In genomic region chr11:65654375-65655349, GRCh38 we compare ENCODE assay signal across 10 cellular contexts. TPM values are rescaled to one million over a fixed set of nuclear protein-coding genes. Genes with fewer than 3 reads are reported as not detected.
A peak's percentile ranks its signal among the peaks of the same experiment; 100 is the strongest.
DNase-seq lines count a peak whose midpoint lies in the region; ATAC-seq and TF ChIP-seq lines count a peak whose summit lies in the region.
"Had no signal": no experiment of that assay in that cellular context is flagged by ENCODE, and none has a peak within 500 bp of the region (broad histone marks: within the 10 kb centered on the region; RNA-seq: fewer than 3 reads in every experiment).

No MANE protein-coding gene starts in this region.

- H3K27ac ChIP-seq in CD4-positive, alpha-beta T cell (ENCODE audit: low read depth, low read length) = no peak overlapping the region
- H3K27ac ChIP-seq in coronary artery (peak overlapping the region in 1 of 2 donors; percentile 99), neuronal stem cell (replicated peaks; ENCODE audit: low read length) (no peak overlapping the region)

- no CpG with 5 or more reads among the region's 14 CpGs for WGBS in neuronal stem cell (ENCODE audit: extremely low coverage in 2 of 2, insufficient read length in 2 of 2, insufficient replicate concordance in 1 of 2), 2 donors

- peaks cover 41 to 68% of the 10 kb centered on the region in 2 donors for H3K36me3 ChIP-seq in neuronal stem cell (replicated peaks in 1 of 2; ENCODE audit: control insufficient read depth in 2 of 2, insufficient read depth in 2 of 2, low read length in 2 of 2)

- H3K4me3 Mint-ChIP-seq in CD4-positive, alpha-beta T cell = peak overlapping the region; percentile 61
- no peak overlapping the region for H3K4me3 Mint-ChIP-seq in HFFc6

- peaks cover 14 to 16% of the 10 kb centered on the region in 2 donors for H3K4me1 ChIP-seq in neuronal stem cell (ENCODE audit: control insufficient read depth in 2 of 2, insufficient read depth in 1 of 2, low read depth in 1 of 2, low read length in 2 of 2)

- H3K9me3 Mint-ChIP-seq in CD4-positive, alpha-beta T cell = no peaks in the 10 kb centered on the region
- no peaks in the 10 kb centered on the region for H3K9me3 Mint-ChIP-seq in HFFc6

- H3K18ac ChIP-seq in neuronal stem cell (ENCODE audit: low read length) = no peak overlapping the region

- TF ChIP-seq CTCF in CD4-positive, alpha-beta T cell (IDR thresholded peaks at IDR 0.05) = no peak
- TF ChIP-seq CTCF in HFFc6 (IDR thresholded peaks at IDR 0.05) (no peak), coronary artery (IDR thresholded peaks at IDR 0.05) (no peak)

- peaks cover 68% of the 10 kb centered on the region for H3K4me1 Mint-ChIP-seq in CD4-positive, alpha-beta T cell (ENCODE audit: low read depth)
- peaks cover 33% of the 10 kb centered on the region for H3K4me1 Mint-ChIP-seq in HFFc6 (ENCODE audit: low read depth)

- H3K9ac ChIP-seq in neuronal stem cell (ENCODE audit: low read depth, low read length, poor library complexity) = no peak overlapping the region

- H3K4ac ChIP-seq in neuronal stem cell (ENCODE audit: low read length) = no peak overlapping the region

- no peak overlapping the region for H4K8ac ChIP-seq in neuronal stem cell (ENCODE audit: low read depth, low read length)

- intact Hi-C loops in CD4-positive, alpha-beta T cell (cut with DNase I, micrococcal nuclease) = loop anchor here (5.0 kb wide), 2 partner anchors 37 to 112 kb away; partner anchors contain the start of gene PCNX3 (in 1 of the 2)

- no peak overlapping the region for H4K91ac ChIP-seq in neuronal stem cell (ENCODE audit: low read depth, low read length, poor library complexity)

- no peaks in the 10 kb centered on the region for H3K9me3 ChIP-seq in CD4-positive, alpha-beta T cell (ENCODE audit: control insufficient read depth, low read length)
- H3K9me3 ChIP-seq in neuronal stem cell (replicated peaks in 1 of 2; ENCODE audit: control insufficient read depth in 2 of 2, insufficient read depth in 1 of 2, low read depth in 1 of 2, low read length in 2 of 2) = no peaks in the 10 kb centered on the region

- H3K23ac ChIP-seq in neuronal stem cell (ENCODE audit: low read depth, low read length, poor library complexity) = peak overlapping the region; percentile 3

- H3K27ac Mint-ChIP-seq in CD4-positive, alpha-beta T cell = peak overlapping the region; percentile 77
- H3K27ac Mint-ChIP-seq in HFFc6 = peak overlapping the region; percentile 93

- H3K4me3 ChIP-seq in coronary artery (no peak overlapping the region), neuronal stem cell (ENCODE audit: low read length in 2 of 2) (no peak overlapping the region)

- no peak overlapping the region for H2BK15ac ChIP-seq in neuronal stem cell (ENCODE audit: low read length)

- H3K27me3 Mint-ChIP-seq in CD4-positive, alpha-beta T cell = no peaks in the 10 kb centered on the region
- peaks cover 11% of the 10 kb centered on the region for H3K27me3 Mint-ChIP-seq in HFFc6 (ENCODE audit: insufficient read depth)

- peaks cover 2% of the 10 kb centered on the region for H3K79me1 ChIP-seq in neuronal stem cell (ENCODE audit: low read depth, low read length)

- CTCF ChIA-PET in CD4-positive, alpha-beta T cell (lab: Charles Lee) = interaction anchor here (0.9 to 2.8 kb wide), 2 partner anchors 16 to 29 kb away, joined by 3 to 10 read pairs; partner anchors contain the start of gene SIPA1

- peaks cover 93% of the 10 kb centered on the region for H3K36me3 Mint-ChIP-seq in CD4-positive, alpha-beta T cell (ENCODE audit: low read depth)
- peaks cover 35% of the 10 kb centered on the region for H3K36me3 Mint-ChIP-seq in HFFc6 (ENCODE audit: low read depth)

- no peak overlapping the region for H2AK5ac ChIP-seq in neuronal stem cell (ENCODE audit: low read depth, low read length)

- no peak overlapping the region for H2BK120ac ChIP-seq in neuronal stem cell (ENCODE audit: low read depth, low read length)

- POLR2A ChIA-PET in CD4-positive, alpha-beta T cell (lab: Charles Lee) = interaction anchor here (0.6 to 11.7 kb wide), 9 partner anchors 8 to 526 kb away, joined by 3 to 244 read pairs (median 15); partner anchors contain the start of genes CFL1, EHBP1L1, MAP3K11 and MUS81

- no peak for ATAC-seq in CD4-positive, alpha-beta T cell (ENCODE audit: poor library complexity)
- no peak for ATAC-seq in HG03196 (IDR thresholded peaks at IDR 0.05; ENCODE audit: unreplicated experiment)
- ATAC-seq in HG02678 (IDR thresholded peaks at IDR 0.05; ENCODE audit: unreplicated experiment) = no peak
- ATAC-seq in HG03095 (IDR thresholded peaks at IDR 0.05; ENCODE audit: unreplicated experiment) = no peak

- H2BK5ac ChIP-seq in neuronal stem cell (ENCODE audit: low read length) = no peak overlapping the region

- H2AFZ ChIP-seq in neuronal stem cell (ENCODE audit: low read length) = no peak overlapping the region

- no peak overlapping the region for H2BK12ac ChIP-seq in neuronal stem cell (ENCODE audit: low read length)

- no peaks in the 10 kb centered on the region for H3K27me3 ChIP-seq in CD4-positive, alpha-beta T cell (ENCODE audit: control insufficient read depth, insufficient read depth, low read length)
- H3K27me3 ChIP-seq in neuronal stem cell (ENCODE audit: control insufficient read depth in 3 of 3, insufficient read depth in 3 of 3, low read depth in 1 of 3, low read length in 3 of 3) = no peaks in the 10 kb centered on the region

- H3K14ac ChIP-seq in neuronal stem cell (ENCODE audit: low read length) = no peak overlapping the region

- no peak overlapping the region for H3K4me2 ChIP-seq in neuronal stem cell (ENCODE audit: insufficient read depth, low read length, poor library complexity, severe bottlenecking)

- DNase-seq in CD4-positive, alpha-beta T cell = no peak
- DNase-seq in HFFc6 = no peak
- peak; percentile 74 for DNase-seq in coronary artery (ENCODE audit: low spot score)
- no peak for DNase-seq in neuronal stem cell (ENCODE audit: low spot score)
- no peak for DNase-seq in NCI-H1694 treated with DMSO at 0.1 percent for 48 hours (lab: John Stamatoyannopoulos, UW)
- DNase-seq: NCI-H446 treated with DMSO at 0.1 percent for 48 hours, SW 1271 had no signal

RNA-seq across cellular contexts. Expression of gene RELA, which starts 8.1 kb away (rescaled TPM):
- total RNA-seq in CD4-positive, alpha-beta T cell = 100 to 1,000 TPM; 379 to 382 TPM
- 10 to 100 TPM; 66.9 to 72.7 (median 69.5) TPM for total RNA-seq in HFFc6 (2021; fragmentation: NEBNext Ultra II Directional; extraction: Animal tissue kit (Norgen Biotek cat#: 25700))
- polyA plus RNA-seq in neuronal stem cell (2013, experiment 1 of 2) = 26.0 TPM
- polyA plus RNA-seq in neuronal stem cell (2013, experiment 2 of 2) = 24.2 TPM

RNA-seq across cellular contexts. Expression of gene SIPA1, which starts 16.8 kb away (rescaled TPM):
- 100 to 1,000 TPM; 272 to 298 TPM for total RNA-seq in CD4-positive, alpha-beta T cell
- total RNA-seq in HFFc6 (2021; fragmentation: NEBNext Ultra II Directional; extraction: Animal tissue kit (Norgen Biotek cat#: 25700)) = 10 to 100 TPM; 23.0 to 41.3 (median 38.3) TPM
- 13.1 TPM for polyA plus RNA-seq in neuronal stem cell (2013, experiment 1 of 2)
- polyA plus RNA-seq in neuronal stem cell (2013, experiment 2 of 2) = 15.5 TPM

RNA-seq across cellular contexts. Expression of gene PCNX3, which starts 39.1 kb away (rescaled TPM):
- 10 to 100 TPM; 37.3 to 40.5 TPM for total RNA-seq in CD4-positive, alpha-beta T cell
- 10 to 100 TPM; 51.5 to 66.7 (median 57.3) TPM for total RNA-seq in HFFc6 (2021; fragmentation: NEBNext Ultra II Directional; extraction: Animal tissue kit (Norgen Biotek cat#: 25700))
- 11.7 TPM for polyA plus RNA-seq in neuronal stem cell (2013, experiment 1 of 2)
- 11.4 TPM for polyA plus RNA-seq in neuronal stem cell (2013, experiment 2 of 2)

RNA-seq across cellular contexts. Expression of gene MAP3K11, which starts 40.6 kb away (rescaled TPM):
- 10 to 100 TPM; 45.2 to 45.8 TPM for total RNA-seq in CD4-positive, alpha-beta T cell
- 10 to 100 TPM; 42.1 to 51.1 (median 46.5) TPM for total RNA-seq in HFFc6 (2021; fragmentation: NEBNext Ultra II Directional; extraction: Animal tissue kit (Norgen Biotek cat#: 25700))
- polyA plus RNA-seq in neuronal stem cell (2013, experiment 1 of 2) = 34.0 TPM
- polyA plus RNA-seq in neuronal stem cell (2013, experiment 2 of 2) = 32.6 TPM

RNA-seq across cellular contexts. Expression of gene KAT5, which starts 57.4 kb away (rescaled TPM):
- 10 to 100 TPM; 90.9 to 99.6 TPM for total RNA-seq in CD4-positive, alpha-beta T cell
- 10 to 100 TPM; 36.5 to 42.6 (median 38.9) TPM for total RNA-seq in HFFc6 (2021; fragmentation: NEBNext Ultra II Directional; extraction: Animal tissue kit (Norgen Biotek cat#: 25700))
- polyA plus RNA-seq in neuronal stem cell (2013, experiment 1 of 2) = 30.4 TPM
- 28.5 TPM for polyA plus RNA-seq in neuronal stem cell (2013, experiment 2 of 2)

Comparison
In these comparisons a context has a peak if more than half of its experiments do, and no peak if none do; other contexts are left out.
1. RNA of gene RELA, which starts 8.1 kb away (total RNA-seq): 379 to 382 TPM in CD4-positive, alpha-beta T cell; 66.9 to 72.7 TPM in HFFc6; every median in the first group is over 4 times any median in the second.
2. RNA of gene SIPA1, which starts 16.8 kb away (total RNA-seq): 272 to 298 TPM in CD4-positive, alpha-beta T cell; 23.0 to 41.3 TPM in HFFc6; every median in the first group is over 4 times any median in the second.